ENCODE assay signal across 8 cellular contexts in genomic region chr2:60552096-60552850, GRCh38. TPM values are rescaled to one million over a fixed set of nuclear protein-coding genes. Genes with fewer than 3 reads are reported as not detected.
A peak's percentile ranks its signal among the peaks of the same experiment; 100 is the strongest.
DNase-seq lines count a peak whose midpoint lies in the region; ATAC-seq and TF ChIP-seq lines count a peak whose summit lies in the region.

No MANE protein-coding gene starts in this region.

- peak; percentile 29 for DNase-seq in CD1c-positive myeloid dendritic cell (ENCODE audit: extremely low spot score)
- peak in 1 of 2 experiments; percentile 51 for DNase-seq in HL-60 (ENCODE audit: low read depth in 1 of 2, low spot score in 1 of 2)
- peak; percentile 43 for DNase-seq in activated naive CD8-positive, alpha-beta T cell treated with anti-CD3 and anti-CD28 coated beads, Interleukin-2, amount 10 ng/mL, durations not matched to agents 7 days and 5 days
- peak; percentile 45 for DNase-seq in kidney tubule cell (ENCODE audit: low spot score)
- DNase-seq in NCI-H1048 (lab: John Stamatoyannopoulos, UW), result no peak

- peaks cover 78% of the 10 kb centered on the region for H3K27me3 Mint-ChIP-seq in activated naive CD8-positive, alpha-beta T cell treated with anti-CD3 and anti-CD28 coated beads, Interleukin-2, amount 10 ng/mL, durations not matched to agents 7 days and 5 days

- H3K27ac Mint-ChIP-seq in activated naive CD8-positive, alpha-beta T cell treated with anti-CD3 and anti-CD28 coated beads, Interleukin-2, amount 10 ng/mL, durations not matched to agents 7 days and 5 days, result peak overlapping the region; percentile 36

- H3K36me3 Mint-ChIP-seq in activated naive CD8-positive, alpha-beta T cell treated with anti-CD3 and anti-CD28 coated beads, Interleukin-2, amount 10 ng/mL, durations not matched to agents 7 days and 5 days, result no peaks in the 10 kb centered on the region

- ATAC-seq in activated naive CD8-positive, alpha-beta T cell treated with anti-CD3 and anti-CD28 coated beads, Interleukin-2, amount 10 ng/mL, durations not matched to agents 7 days and 5 days (ENCODE audit: low read depth), result no peak
- ATAC-seq in HG02884 (IDR thresholded peaks at IDR 0.05; ENCODE audit: unreplicated experiment), result no peak
- no peak for ATAC-seq in GM19455 (IDR thresholded peaks at IDR 0.05; ENCODE audit: unreplicated experiment)

- H3K27ac ChIP-seq in HL-60 (replicated peaks), result peak overlapping the region; percentile 96
- H3K27ac ChIP-seq in thymus (ENCODE audit: low read depth), result peak overlapping the region; percentile 91

- H3K27me3 ChIP-seq in HL-60 (ENCODE audit: insufficient read depth, poor library complexity, severe bottlenecking), result no peaks in the 10 kb centered on the region
- no peaks in the 10 kb centered on the region for H3K27me3 ChIP-seq in thymus (ENCODE audit: control insufficient read depth, insufficient read depth)

- TF ChIP-seq CTCF in HL-60 (IDR thresholded peaks at IDR 0.05; ENCODE audit: insufficient read depth, low read length), result no peak

- no peaks in the 10 kb centered on the region for H3K9me3 Mint-ChIP-seq in activated naive CD8-positive, alpha-beta T cell treated with anti-CD3 and anti-CD28 coated beads, Interleukin-2, amount 10 ng/mL, durations not matched to agents 7 days and 5 days

- H3K4me3 ChIP-seq in HL-60 (replicated peaks; ENCODE audit: insufficient read depth, low read length) (peak overlapping the region; percentile 74), thymus (ENCODE audit: low read length) (peak overlapping the region; percentile 93)

- no peaks in the 10 kb centered on the region for H3K9me3 ChIP-seq in thymus (ENCODE audit: control insufficient read depth)

- 1% methylated on average over 49 of the region's 49 CpGs for WGBS in thymus

- H3K36me3 ChIP-seq in thymus (ENCODE audit: control insufficient read depth, insufficient read depth), result no peaks in the 10 kb centered on the region

- peaks cover 6% of the 10 kb centered on the region for H3K4me1 ChIP-seq in thymus (ENCODE audit: control insufficient read depth, insufficient read depth, low read length)

- H3K4me1 Mint-ChIP-seq in activated naive CD8-positive, alpha-beta T cell treated with anti-CD3 and anti-CD28 coated beads, Interleukin-2, amount 10 ng/mL, durations not matched to agents 7 days and 5 days, result peaks cover 29% of the 10 kb centered on the region

- peak overlapping the region; percentile 57 for H3K4me3 Mint-ChIP-seq in activated naive CD8-positive, alpha-beta T cell treated with anti-CD3 and anti-CD28 coated beads, Interleukin-2, amount 10 ng/mL, durations not matched to agents 7 days and 5 days

- POLR2A ChIA-PET in activated naive CD8-positive, alpha-beta T cell treated with anti-CD3 and anti-CD28 coated beads, Interleukin-2, amount 10 ng/mL, durations not matched to agents 7 days and 5 days (lab: Charles Lee), result no interaction called here

RNA-seq across cellular contexts. Expression of gene BCL11A, which starts 1.2 kb away (rescaled TPM):
- total RNA-seq in activated naive CD8-positive, alpha-beta T cell treated with anti-CD3 and anti-CD28 coated beads, Interleukin-2, amount 10 ng/mL, durations not matched to agents 7 days and 5 days, result under 1 TPM; 0.40 to 0.64 TPM
- 33.6 TPM for polyA plus RNA-seq in thymus
